Comparison of ENCODE assay signal across 12 cellular contexts in genomic region chr5:140116716-140117115, GRCh38. TPM values are rescaled to one million over a fixed set of nuclear protein-coding genes. Genes with fewer than 3 reads are reported as not detected.
DNase-seq lines count a peak whose midpoint lies in the region; ATAC-seq, FAIRE-seq and TF ChIP-seq lines count a peak whose summit lies in the region.
"Had no signal": no experiment of that assay in that cellular context is flagged by ENCODE, and none has a peak within 500 bp of the region (broad histone marks: within the 10 kb centered on the region; RNA-seq: fewer than 3 reads in every experiment).

No MANE protein-coding gene starts in this region.

- H4K20me1 ChIP-seq in HepG2 (ENCODE audit: insufficient read depth, low read length) = peaks cover 28% of the 10 kb centered on the region
- H4K20me1 ChIP-seq in smooth muscle cell (ENCODE audit: low read depth) = peaks cover 84% of the 10 kb centered on the region

- H3K9ac ChIP-seq in HepG2 (ENCODE audit: insufficient read depth, low read depth, low read length) = no peak overlapping the region
- no peak overlapping the region for H3K9ac ChIP-seq in smooth muscle cell (ENCODE audit: low read depth)

- H2AFZ ChIP-seq in HepG2 (ENCODE audit: low read length) = no peak overlapping the region
- H2AFZ ChIP-seq in smooth muscle cell (ENCODE audit: low read depth) = no peak overlapping the region

- H3K4me2 ChIP-seq in HepG2 (ENCODE audit: low read depth, low read length) = peak overlapping the region; percentile 93; the same call in 1 of the 2 replicates
- H3K4me2 ChIP-seq in smooth muscle cell = peak overlapping the region; percentile 94

- peaks cover 8% of the 10 kb centered on the region for H3F3A ChIP-seq in smooth muscle cell (ENCODE audit: low read depth)

- no peak for TF ChIP-seq RAD21 in HepG2 (CRISPR knock-in tag; IDR thresholded peaks at IDR 0.05)

- POLR2A ChIA-PET in HepG2 (lab: Yijun Ruan, JAX) = interaction anchor here (1.0 to 1.8 kb wide), 2 partner anchors 9 to 10 kb away, joined by 6 to 7 read pairs; no protein-coding TSS in a partner anchor

- H3K27ac ChIP-seq in HepG2 (ENCODE audit: extremely low read length, insufficient read depth, low read length) (no peak overlapping the region), right lobe of liver (no peak overlapping the region), smooth muscle cell (ENCODE audit: low read depth) (no peak overlapping the region)

- DNase-seq in HepG2 (ENCODE audit: low spot score) = no peak
- DNase-seq in right lobe of liver = no peak
- DNase-seq in NCI-H69 (lab: John Stamatoyannopoulos, UW) = peak; percentile 15
- peak; percentile 31 for DNase-seq in cerebellar cortex (ENCODE audit: low spot score)
- no peak for DNase-seq in smooth muscle cell (lab: John Stamatoyannopoulos, UW; ENCODE audit: unreplicated experiment)
- no peak for DNase-seq in hepatic stellate cell (ENCODE audit: low spot score)
- DNase-seq in hippocampal formation (lab: John Stamatoyannopoulos, UW) = no peak
- DNase-seq in stimulated activated CD4-positive, alpha-beta T cell treated with anti-CD3 and anti-CD28 coated beads, Interleukin-2, amount 100 ng/mL, for 48 hours = no peak
- DNase-seq: activated CD4-positive, CD25-positive, alpha-beta regulatory T cell; left colon; nucleus accumbens had no signal

- no peak for TF ChIP-seq EP300 in HepG2 (IDR thresholded peaks at IDR 0.05; ENCODE audit: low read depth in 2 of 2, low read length in 2 of 2)
- TF ChIP-seq EP300 in HepG2 (CRISPR knock-in tag; IDR thresholded peaks at IDR 0.05; ENCODE audit: borderline replicate concordance) = no peak

- CTCF ChIA-PET in HepG2 (lab: Yijun Ruan, JAX; ENCODE audit: low intra/inter-chr PET ratio, low total read pairs) = no interaction called here

- H3K9me3 ChIP-seq in HepG2 (ENCODE audit: low read length) = no peaks in the 10 kb centered on the region
- no peaks in the 10 kb centered on the region for H3K9me3 ChIP-seq in right lobe of liver
- H3K9me3 ChIP-seq in smooth muscle cell (replicated peaks; ENCODE audit: low read depth) = no peaks in the 10 kb centered on the region

- no peak for FAIRE-seq in HepG2 (lab: Jason Lieb, UNC)
- FAIRE-seq: frontal cortex had no signal

- H3K79me2 ChIP-seq in HepG2 (ENCODE audit: insufficient read depth, low read length) (peaks cover 66% of the 10 kb centered on the region), smooth muscle cell (ENCODE audit: low read depth) (peaks cover 34% of the 10 kb centered on the region)

- H3K36me3 ChIP-seq in HepG2 (replicated peaks in 1 of 2; ENCODE audit: control insufficient read depth in 1 of 2, insufficient read depth in 2 of 2, low read length in 2 of 2) = no peaks in the 10 kb centered on the region
- H3K36me3 ChIP-seq in right lobe of liver = no peaks in the 10 kb centered on the region
- no peaks in the 10 kb centered on the region for H3K36me3 ChIP-seq in smooth muscle cell (ENCODE audit: low read depth)

- ATAC-seq in HepG2 (no peak), right lobe of liver (no peak)
- ATAC-seq: left colon had no signal

- H3K4me3 ChIP-seq in HepG2 (replicated peaks in 1 of 3; ENCODE audit: insufficient read depth in 1 of 3, low read depth in 2 of 3, low read length in 3 of 3) (0 out of 6 replicates have a peak overlapping the region, but pooled peaks of 1 of the 3 experiments have one; percentile 17), right lobe of liver (no peak overlapping the region), smooth muscle cell (peak overlapping the region; percentile 83)

- TF ChIP-seq CTCF in HepG2 (CRISPR knock-in tag; IDR thresholded peaks at IDR 0.05) (no peak), right lobe of liver (IDR thresholded peaks at IDR 0.05) (no peak), smooth muscle cell (IDR thresholded peaks at IDR 0.05; ENCODE audit: borderline replicate concordance, insufficient read depth, poor library complexity, severe bottlenecking) (no peak)

- H3K4me1 ChIP-seq in HepG2 (ENCODE audit: insufficient read depth, low read length) = peaks cover 48% of the 10 kb centered on the region
- peaks cover 0 to 43% (median 12%) of the 10 kb centered on the region in 4 donors for H3K4me1 ChIP-seq in right lobe of liver
- H3K4me1 ChIP-seq in smooth muscle cell (ENCODE audit: low read depth) = peaks cover 31% of the 10 kb centered on the region

- in situ Hi-C loops in HepG2 (cut with HindIII; ENCODE audit: extremely low pct_ligation_motif_present, low pct_unique_long_range_greater_than_20kb) = no loop called here

- H3K27me3 ChIP-seq in HepG2 (ENCODE audit: control insufficient read depth in 1 of 2, insufficient read depth in 2 of 2, low read length in 2 of 2) (no peaks in the 10 kb centered on the region; a peak in 1 of 5 replicates), right lobe of liver (no peaks in the 10 kb centered on the region), smooth muscle cell (ENCODE audit: low read depth) (peaks cover 13% of the 10 kb centered on the region)

- TF ChIP-seq POLR2A in HepG2 (IDR thresholded peaks at IDR 0.05; ENCODE audit: insufficient read depth in 1 of 2, low read depth in 2 of 2, low read length in 2 of 2) (no peak), right lobe of liver (IDR thresholded peaks at IDR 0.05) (no peak)

- no TSS peak for BruUV-seq in HepG2 (replicated peaks; lab: Mats Ljungman, UMichigan)

- 68% methylated on average over 2 of the region's 2 CpGs for WGBS in HepG2 (ENCODE audit: low lambda C conversion rate)
- WGBS in right lobe of liver (ENCODE audit: insufficient coverage, low coverage, low lambda C conversion rate, missing lambda C conversion rate) = 65% methylated on average over 2 of the region's 2 CpGs
- 79% methylated on average over 2 of the region's 2 CpGs for WGBS in smooth muscle cell (ENCODE audit: low lambda C conversion rate)

- intact Hi-C loops in HepG2 (cut with micrococcal nuclease; ENCODE audit: unreplicated experiment) (no loop called here), right lobe of liver (cut with DNase I) (no loop called here)

RNA-seq across cellular contexts. Expression of gene PURA, which starts 2.8 kb away (rescaled TPM):
- total RNA-seq in HepG2 (2016; rRNA removed; fragmentation: Illumina TruSeq; extraction: Trizol) (5.0 and 6.8 TPM in 2 replicates), right lobe of liver (10 to 100 TPM in 4 of 6 experiments, 1 to 10 TPM in 2; 8.7 to 14.1 (median 12.1) TPM), smooth muscle cell (9.4 and 9.8 TPM in 2 replicates)
- total RNA-seq in HepG2 (2016; cell fraction: cytosol; rRNA removed; fragmentation: Illumina TruSeq; extraction: Trizol; ENCODE audit: low read depth) = 0.30 and 0.97 TPM in 2 replicates
- total RNA-seq in HepG2 (2016; cell fraction: insoluble cytoplasmic fraction; rRNA removed; fragmentation: Illumina TruSeq; extraction: Trizol) = 4.7 and 5.6 TPM in 2 replicates
- total RNA-seq in HepG2 (2016; cell fraction: membrane; rRNA removed; fragmentation: Illumina TruSeq; extraction: Trizol) = 2.4 and 2.5 TPM in 2 replicates
- 12.4 and 12.9 TPM in 2 replicates for total RNA-seq in HepG2 (2016; cell fraction: nucleus; rRNA removed; fragmentation: Illumina TruSeq; extraction: Trizol)
- polyA plus RNA-seq in HepG2 (2011; rRNA removed) (1.9 and 2.0 TPM in 2 replicates), smooth muscle cell (5.2 and 5.9 TPM in 2 replicates)
- polyA plus RNA-seq in HepG2 (2011; cell fraction: cytosol; rRNA removed) = 1.0 and 1.4 TPM in 2 replicates
- polyA plus RNA-seq in HepG2 (2011; cell fraction: nucleus; rRNA removed) = 2.3 and 2.9 TPM in 2 replicates
- 4.9 and 5.4 TPM in 2 replicates for polyA plus RNA-seq in HepG2 (2012)
- polyA plus RNA-seq in HepG2 (2016; cell fraction: cytosol; fragmentation: Illumina TruSeq; extraction: Trizol; ENCODE audit: low read depth) = 0.85 and 1.1 TPM in 2 replicates
- polyA plus RNA-seq in HepG2 (2016; cell fraction: insoluble cytoplasmic fraction; fragmentation: Illumina TruSeq; extraction: Trizol; ENCODE audit: low read depth) = 5.5 and 6.1 TPM in 2 replicates
- polyA plus RNA-seq in HepG2 (2016; cell fraction: membrane; fragmentation: Illumina TruSeq; extraction: Trizol; ENCODE audit: low read depth) = 1.4 and 1.9 TPM in 2 replicates
- 6.2 and 7.4 TPM in 2 replicates for polyA plus RNA-seq in HepG2 (2016; cell fraction: nucleus; fragmentation: Illumina TruSeq; extraction: Trizol; ENCODE audit: insufficient read depth, low read depth)
- polyA minus RNA-seq in HepG2 (2011; rRNA and poly(A)+ RNA removed; ENCODE audit: low replicate concordance) = 2.9 and 3.8 TPM in 2 replicates
- polyA minus RNA-seq in HepG2 (2011; cell fraction: cytosol; rRNA and poly(A)+ RNA removed) = 5.7 and 6.0 TPM in 2 replicates
- polyA minus RNA-seq in HepG2 (2011; cell fraction: nucleus; rRNA and poly(A)+ RNA removed) = 26.4 and 31.0 TPM in 2 replicates

RNA-seq across cellular contexts. Expression of gene IGIP, which starts 9.0 kb away (rescaled TPM):
- 2.1 and 2.4 TPM in 2 replicates for total RNA-seq in HepG2 (2016; rRNA removed; fragmentation: Illumina TruSeq; extraction: Trizol)
- total RNA-seq in HepG2 (2016; cell fraction: cytosol; rRNA removed; fragmentation: Illumina TruSeq; extraction: Trizol; ENCODE audit: low read depth) = 0.09 and 0.10 TPM in 2 replicates
- 1.8 and 2.2 TPM in 2 replicates for total RNA-seq in HepG2 (2016; cell fraction: insoluble cytoplasmic fraction; rRNA removed; fragmentation: Illumina TruSeq; extraction: Trizol)
- total RNA-seq in HepG2 (2016; cell fraction: membrane; rRNA removed; fragmentation: Illumina TruSeq; extraction: Trizol) = 0.34 and 0.59 TPM in 2 replicates
- total RNA-seq in HepG2 (2016; cell fraction: nucleus; rRNA removed; fragmentation: Illumina TruSeq; extraction: Trizol) = 8.3 and 8.9 TPM in 2 replicates
- 1.4 and 1.7 TPM in 2 replicates for polyA plus RNA-seq in HepG2 (2011; rRNA removed)
- 0.51 and 0.97 TPM in 2 replicates for polyA plus RNA-seq in HepG2 (2011; cell fraction: cytosol; rRNA removed)
- 3.2 and 4.1 TPM in 2 replicates for polyA plus RNA-seq in HepG2 (2011; cell fraction: nucleus; rRNA removed)
- 3.6 TPM in 2 replicates for polyA plus RNA-seq in HepG2 (2012)
- 0.14 TPM in 1 of 2 replicates, not detected in the other for polyA plus RNA-seq in HepG2 (2016; cell fraction: cytosol; fragmentation: Illumina TruSeq; extraction: Trizol; ENCODE audit: low read depth)
- polyA plus RNA-seq in HepG2 (2016; cell fraction: insoluble cytoplasmic fraction; fragmentation: Illumina TruSeq; extraction: Trizol; ENCODE audit: low read depth) = 1.4 and 1.5 TPM in 2 replicates
- 0.10 and 0.17 TPM in 2 replicates for polyA plus RNA-seq in HepG2 (2016; cell fraction: membrane; fragmentation: Illumina TruSeq; extraction: Trizol; ENCODE audit: low read depth)
- polyA plus RNA-seq in HepG2 (2016; cell fraction: nucleus; fragmentation: Illumina TruSeq; extraction: Trizol; ENCODE audit: insufficient read depth, low read depth) = 4.7 and 5.2 TPM in 2 replicates
- 1.4 and 1.8 TPM in 2 replicates for polyA minus RNA-seq in HepG2 (2011; rRNA and poly(A)+ RNA removed; ENCODE audit: low replicate concordance)
- polyA minus RNA-seq in HepG2 (2011; cell fraction: cytosol; rRNA and poly(A)+ RNA removed) = 1.4 and 1.7 TPM in 2 replicates
- 11.8 and 12.3 TPM in 2 replicates for polyA minus RNA-seq in HepG2 (2011; cell fraction: nucleus; rRNA and poly(A)+ RNA removed)
- total RNA-seq in right lobe of liver = 1 to 10 TPM; 4.4 to 7.1 (median 6.5) TPM
- total RNA-seq in smooth muscle cell = 2.5 and 4.3 TPM in 2 replicates
- polyA plus RNA-seq in smooth muscle cell = 0.72 and 1.4 TPM in 2 replicates

RNA-seq across cellular contexts. Expression of gene CYSTM1, which starts 58.3 kb away (rescaled TPM):
- total RNA-seq in HepG2 (2016; rRNA removed; fragmentation: Illumina TruSeq; extraction: Trizol) = 40.0 and 52.7 TPM in 2 replicates
- 16.3 and 21.9 TPM in 2 replicates for total RNA-seq in HepG2 (2016; cell fraction: cytosol; rRNA removed; fragmentation: Illumina TruSeq; extraction: Trizol; ENCODE audit: low read depth)
- total RNA-seq in HepG2 (2016; cell fraction: insoluble cytoplasmic fraction; rRNA removed; fragmentation: Illumina TruSeq; extraction: Trizol) = 37.6 and 58.4 TPM in 2 replicates
- total RNA-seq in HepG2 (2016; cell fraction: membrane; rRNA removed; fragmentation: Illumina TruSeq; extraction: Trizol) = 15.0 and 21.9 TPM in 2 replicates
- total RNA-seq in HepG2 (2016; cell fraction: nucleus; rRNA removed; fragmentation: Illumina TruSeq; extraction: Trizol) = 17.2 and 20.7 TPM in 2 replicates
- 73.4 and 85.0 TPM in 2 replicates for polyA plus RNA-seq in HepG2 (2011; rRNA removed)
- 80.7 and 95.8 TPM in 2 replicates for polyA plus RNA-seq in HepG2 (2011; cell fraction: cytosol; rRNA removed)
- polyA plus RNA-seq in HepG2 (2011; cell fraction: nucleus; rRNA removed) = 17.5 and 23.1 TPM in 2 replicates
- 32.8 and 35.3 TPM in 2 replicates for polyA plus RNA-seq in HepG2 (2012)
- 23.1 and 29.4 TPM in 2 replicates for polyA plus RNA-seq in HepG2 (2016; cell fraction: cytosol; fragmentation: Illumina TruSeq; extraction: Trizol; ENCODE audit: low read depth)
- 83.1 and 90.8 TPM in 2 replicates for polyA plus RNA-seq in HepG2 (2016; cell fraction: insoluble cytoplasmic fraction; fragmentation: Illumina TruSeq; extraction: Trizol; ENCODE audit: low read depth)
- 20.1 and 22.6 TPM in 2 replicates for polyA plus RNA-seq in HepG2 (2016; cell fraction: membrane; fragmentation: Illumina TruSeq; extraction: Trizol; ENCODE audit: low read depth)
- polyA plus RNA-seq in HepG2 (2016; cell fraction: nucleus; fragmentation: Illumina TruSeq; extraction: Trizol; ENCODE audit: insufficient read depth, low read depth) = 32.0 and 35.2 TPM in 2 replicates
- polyA minus RNA-seq in HepG2 (2011; rRNA and poly(A)+ RNA removed; ENCODE audit: low replicate concordance) = 67.0 and 122 TPM in 2 replicates
- polyA minus RNA-seq in HepG2 (2011; cell fraction: cytosol; rRNA and poly(A)+ RNA removed) = 18.4 and 25.9 TPM in 2 replicates
- polyA minus RNA-seq in HepG2 (2011; cell fraction: nucleus; rRNA and poly(A)+ RNA removed) = 12.2 and 14.5 TPM in 2 replicates
- total RNA-seq in right lobe of liver = 10 to 100 TPM; 15.5 to 78.0 (median 29.8) TPM
- total RNA-seq in smooth muscle cell = 9.4 and 23.5 TPM in 2 replicates
- polyA plus RNA-seq in smooth muscle cell = 31.3 and 45.6 TPM in 2 replicates

Comparison
In these comparisons a context has a peak if more than half of its experiments do, and no peak if none do; other contexts are left out.
1. DNase-seq: peak in NCI-H69 (single experiment) and cerebellar cortex (single experiment); none in HepG2 (single experiment), right lobe of liver (0 of 3), smooth muscle cell (single experiment), hepatic stellate cell (single experiment), hippocampal formation (0 of 2) and stimulated activated CD4-positive, alpha-beta T cell treated with anti-CD3 and anti-CD28 coated beads, Interleukin-2, amount 100 ng/mL, for 48 hours (0 of 2).